In the genomic region with DNA sequence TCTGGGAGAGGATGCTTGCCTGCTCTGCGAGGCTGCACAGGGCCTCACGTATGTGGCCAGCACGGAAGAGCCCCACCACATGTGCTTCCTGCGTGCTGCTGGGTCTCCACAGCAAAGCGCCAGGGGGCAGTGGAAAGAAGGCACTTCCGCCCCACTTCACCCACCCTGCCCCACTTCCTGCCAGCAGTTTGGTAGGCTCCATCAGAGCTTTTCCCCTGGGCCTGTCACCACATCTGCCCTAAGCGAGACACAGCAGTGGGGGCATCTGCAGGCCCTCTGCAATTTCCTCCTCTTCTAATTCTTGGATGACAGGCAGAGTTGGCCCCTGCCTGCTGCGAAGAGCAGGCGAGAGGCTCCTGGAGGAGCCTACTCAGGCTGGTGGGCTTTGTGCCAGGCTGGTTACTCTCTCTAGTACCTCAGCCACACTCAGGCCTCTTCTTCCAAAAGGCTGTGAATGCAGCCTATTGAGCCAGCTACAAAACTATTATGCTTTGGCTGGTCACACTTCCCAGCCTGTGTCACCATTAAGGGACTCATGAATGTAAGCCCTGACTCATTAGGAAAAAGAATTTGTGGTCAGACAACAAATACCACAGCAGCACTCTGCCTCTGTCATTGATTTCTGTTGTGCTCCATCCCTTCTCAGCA, we compare ENCODE assay signal across 1 cellular context.
TF ChIP-seq lines count a peak whose summit lies in the region.

No MANE protein-coding gene starts in this region.

TF ChIP-seq in SK-N-SH, 30 proteins besides CTCF, POLR2A, EP300 and RAD21 (continued from another document):
- TF ChIP-seq, protein P1, sequence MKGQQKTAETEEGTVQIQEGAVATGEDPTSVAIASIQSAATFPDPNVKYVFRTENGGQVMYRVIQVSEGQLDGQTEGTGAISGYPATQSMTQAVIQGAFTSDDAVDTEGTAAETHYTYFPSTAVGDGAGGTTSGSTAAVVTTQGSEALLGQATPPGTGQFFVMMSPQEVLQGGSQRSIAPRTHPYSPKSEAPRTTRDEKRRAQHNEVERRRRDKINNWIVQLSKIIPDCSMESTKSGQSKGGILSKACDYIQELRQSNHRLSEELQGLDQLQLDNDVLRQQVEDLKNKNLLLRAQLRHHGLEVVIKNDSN (IDR thresholded peaks at IDR 0.05; ENCODE audit: borderline replicate concordance, low read depth): no peak
- TF ChIP-seq SIN3A (IDR thresholded peaks at IDR 0.05; ENCODE audit: borderline replicate concordance, low read depth, low read length): no peak
- TF ChIP-seq MEF2A (IDR thresholded peaks at IDR 0.05; ENCODE audit: borderline replicate concordance, low read depth): no peak
- no peak for TF ChIP-seq POLR2AphosphoS5 (IDR thresholded peaks at IDR 0.05; ENCODE audit: low read depth, low read length)
- TF ChIP-seq GABPA (IDR thresholded peaks at IDR 0.05; ENCODE audit: low read depth): no peak
- TF ChIP-seq, protein P2, sequence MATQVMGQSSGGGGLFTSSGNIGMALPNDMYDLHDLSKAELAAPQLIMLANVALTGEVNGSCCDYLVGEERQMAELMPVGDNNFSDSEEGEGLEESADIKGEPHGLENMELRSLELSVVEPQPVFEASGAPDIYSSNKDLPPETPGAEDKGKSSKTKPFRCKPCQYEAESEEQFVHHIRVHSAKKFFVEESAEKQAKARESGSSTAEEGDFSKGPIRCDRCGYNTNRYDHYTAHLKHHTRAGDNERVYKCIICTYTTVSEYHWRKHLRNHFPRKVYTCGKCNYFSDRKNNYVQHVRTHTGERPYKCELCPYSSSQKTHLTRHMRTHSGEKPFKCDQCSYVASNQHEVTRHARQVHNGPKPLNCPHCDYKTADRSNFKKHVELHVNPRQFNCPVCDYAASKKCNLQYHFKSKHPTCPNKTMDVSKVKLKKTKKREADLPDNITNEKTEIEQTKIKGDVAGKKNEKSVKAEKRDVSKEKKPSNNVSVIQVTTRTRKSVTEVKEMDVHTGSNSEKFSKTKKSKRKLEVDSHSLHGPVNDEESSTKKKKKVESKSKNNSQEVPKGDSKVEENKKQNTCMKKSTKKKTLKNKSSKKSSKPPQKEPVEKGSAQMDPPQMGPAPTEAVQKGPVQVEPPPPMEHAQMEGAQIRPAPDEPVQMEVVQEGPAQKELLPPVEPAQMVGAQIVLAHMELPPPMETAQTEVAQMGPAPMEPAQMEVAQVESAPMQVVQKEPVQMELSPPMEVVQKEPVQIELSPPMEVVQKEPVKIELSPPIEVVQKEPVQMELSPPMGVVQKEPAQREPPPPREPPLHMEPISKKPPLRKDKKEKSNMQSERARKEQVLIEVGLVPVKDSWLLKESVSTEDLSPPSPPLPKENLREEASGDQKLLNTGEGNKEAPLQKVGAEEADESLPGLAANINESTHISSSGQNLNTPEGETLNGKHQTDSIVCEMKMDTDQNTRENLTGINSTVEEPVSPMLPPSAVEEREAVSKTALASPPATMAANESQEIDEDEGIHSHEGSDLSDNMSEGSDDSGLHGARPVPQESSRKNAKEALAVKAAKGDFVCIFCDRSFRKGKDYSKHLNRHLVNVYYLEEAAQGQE (IDR thresholded peaks at IDR 0.05; ENCODE audit: low read depth, low read length): no peak
- TF ChIP-seq IRF3 (IDR thresholded peaks at IDR 0.05; ENCODE audit: low read depth, low read length): no peak
- no peak for TF ChIP-seq EZH2phosphoT487 (IDR thresholded peaks at IDR 0.05; ENCODE audit: borderline replicate concordance, low read depth)
- no peak for TF ChIP-seq GATA2 (CRISPR knock-in tag; IDR thresholded peaks at IDR 0.05)
- TF ChIP-seq TAF1 (IDR thresholded peaks at IDR 0.05; ENCODE audit: borderline replicate concordance, low read depth, low read length): no peak
